ENCODE assay signal across 9 cellular contexts in genomic region chr19:51594774-51595109, GRCh38. TPM values are rescaled to one million over a fixed set of nuclear protein-coding genes. Genes with fewer than 3 reads are reported as not detected.
DNase-seq lines count a peak whose midpoint lies in the region; ATAC-seq and TF ChIP-seq lines count a peak whose summit lies in the region.
"Had no signal": no experiment of that assay in that cellular context is flagged by ENCODE, and none has a peak within 500 bp of the region (broad histone marks: within the 10 kb centered on the region; RNA-seq: fewer than 3 reads in every experiment).

No MANE protein-coding gene starts in this region.

- no peak for TF ChIP-seq CTCF in astrocyte of the spinal cord (IDR thresholded peaks at IDR 0.05; ENCODE audit: low read depth, low read length)
- no peak for TF ChIP-seq CTCF in liver (IDR thresholded peaks at IDR 0.05; ENCODE audit: low read depth, low read length, missing input control)
- no peak for TF ChIP-seq CTCF in upper lobe of right lung (IDR thresholded peaks at IDR 0.05)

- peaks cover 0 to 17% (median 13%) of the 10 kb centered on the region in 4 donors for H3K4me1 ChIP-seq in liver (ENCODE audit: control insufficient read depth in 4 of 4, insufficient read depth in 4 of 4, low read length in 3 of 4)
- H3K4me1 ChIP-seq in upper lobe of right lung: peaks cover 13% of the 10 kb centered on the region

- intact Hi-C loops in Right ventricle myocardium inferior (cut with DNase I) (no loop called here), cardiac septum (cut with DNase I) (loop anchor here (1.0 to 10.0 kb wide), 2 partner anchors 23 to 490 kb away; partner anchors contain the start of genes CTU1 and ZNF175), upper lobe of right lung (cut with DNase I) (no loop called here)

- H3K9me3 ChIP-seq in liver (ENCODE audit: control insufficient read depth in 4 of 4, low read length in 3 of 4) (peaks cover 0 to 7% (median 4%) of the 10 kb centered on the region in 4 donors), upper lobe of right lung (no peaks in the 10 kb centered on the region)

- H3K36me3 ChIP-seq in liver (ENCODE audit: control insufficient read depth in 4 of 4, insufficient read depth in 3 of 4, low read depth in 1 of 4, low read length in 3 of 4) (no peaks in the 10 kb centered on the region), upper lobe of right lung (no peaks in the 10 kb centered on the region)

- WGBS in liver: 24% methylated on average over 6 of the region's 6 CpGs

- no peak for DNase-seq in Right ventricle myocardium inferior (ENCODE audit: missing footprints)
- DNase-seq in cardiac septum (ENCODE audit: low spot score): no peak
- DNase-seq in astrocyte of the spinal cord (ENCODE audit: low read depth, low spot score): no peak
- no peak for DNase-seq in upper lobe of right lung
- DNase-seq in amniotic stem cell (lab: John Stamatoyannopoulos, UW): no peak
- no peak for DNase-seq in mesenteric fat pad (ENCODE audit: low spot score)

- TF ChIP-seq RAD21 in liver (IDR thresholded peaks at IDR 0.05): no peak

- H3K4me3 ChIP-seq in astrocyte of the spinal cord (ENCODE audit: low read depth, low read length): peak overlapping the region; percentile 89
- H3K4me3 ChIP-seq in liver (ENCODE audit: low read depth in 1 of 3, low read length in 3 of 3): peak overlapping the region; percentile 59 to 82 (median 70)
- H3K4me3 ChIP-seq in upper lobe of right lung: peak overlapping the region; percentile 75

- in situ Hi-C loops in astrocyte of the spinal cord (cut with HindIII; ENCODE audit: low sequenced_read_pairs): no loop called here

- no peak overlapping the region for H3K9ac ChIP-seq in liver (ENCODE audit: low read depth in 1 of 2, low read length in 2 of 2)

- H3K27ac ChIP-seq in liver (ENCODE audit: low read depth in 1 of 2, low read length in 2 of 2) (no peak overlapping the region), upper lobe of right lung (peak overlapping the region; percentile 56)

- peak; percentile 3 for ATAC-seq in Right ventricle myocardium inferior
- peak; percentile 22 for ATAC-seq in upper lobe of right lung
- no peak for ATAC-seq in HG02970 (IDR thresholded peaks at IDR 0.05; ENCODE audit: low FRiP score, unreplicated experiment)

- H3K27me3 ChIP-seq in liver (ENCODE audit: control insufficient read depth in 4 of 4, insufficient read depth in 4 of 4, low read length in 3 of 4) (no peaks in the 10 kb centered on the region), upper lobe of right lung (peaks cover 10% of the 10 kb centered on the region)

TF ChIP-seq in liver, 16 proteins besides CTCF, POLR2A, EP300 and RAD21:
- TF ChIP-seq HNF4G (IDR thresholded peaks at IDR 0.05) (no peak), GABPA (IDR thresholded peaks at IDR 0.05 in 1 of 2, conservative IDR thresholded peaks at IDR 0.05 in 1 of 2) (no peak), ZBTB33 (IDR thresholded peaks at IDR 0.05) (no peak), JUND (IDR thresholded peaks at IDR 0.05) (no peak), HNF4A (conservative IDR thresholded peaks at IDR 0.05) (no peak), FOXA1 (IDR thresholded peaks at IDR 0.05) (no peak), FOXA2 (IDR thresholded peaks at IDR 0.05) (no peak), RXRA (IDR thresholded peaks at IDR 0.05) (no peak), EGR1 (IDR thresholded peaks at IDR 0.05; ENCODE audit: low read depth in 2 of 2) (no peak), YY1 (IDR thresholded peaks at IDR 0.05) (no peak), NR2F2 (IDR thresholded peaks at IDR 0.05) (no peak), TAF1 (conservative IDR thresholded peaks at IDR 0.05) (no peak), SP1 (IDR thresholded peaks at IDR 0.05) (no peak)
- TF ChIP-seq, protein P1, sequence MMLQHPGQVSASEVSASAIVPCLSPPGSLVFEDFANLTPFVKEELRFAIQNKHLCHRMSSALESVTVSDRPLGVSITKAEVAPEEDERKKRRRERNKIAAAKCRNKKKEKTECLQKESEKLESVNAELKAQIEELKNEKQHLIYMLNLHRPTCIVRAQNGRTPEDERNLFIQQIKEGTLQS (IDR thresholded peaks at IDR 0.05): no peak
- TF ChIP-seq, protein P2, sequence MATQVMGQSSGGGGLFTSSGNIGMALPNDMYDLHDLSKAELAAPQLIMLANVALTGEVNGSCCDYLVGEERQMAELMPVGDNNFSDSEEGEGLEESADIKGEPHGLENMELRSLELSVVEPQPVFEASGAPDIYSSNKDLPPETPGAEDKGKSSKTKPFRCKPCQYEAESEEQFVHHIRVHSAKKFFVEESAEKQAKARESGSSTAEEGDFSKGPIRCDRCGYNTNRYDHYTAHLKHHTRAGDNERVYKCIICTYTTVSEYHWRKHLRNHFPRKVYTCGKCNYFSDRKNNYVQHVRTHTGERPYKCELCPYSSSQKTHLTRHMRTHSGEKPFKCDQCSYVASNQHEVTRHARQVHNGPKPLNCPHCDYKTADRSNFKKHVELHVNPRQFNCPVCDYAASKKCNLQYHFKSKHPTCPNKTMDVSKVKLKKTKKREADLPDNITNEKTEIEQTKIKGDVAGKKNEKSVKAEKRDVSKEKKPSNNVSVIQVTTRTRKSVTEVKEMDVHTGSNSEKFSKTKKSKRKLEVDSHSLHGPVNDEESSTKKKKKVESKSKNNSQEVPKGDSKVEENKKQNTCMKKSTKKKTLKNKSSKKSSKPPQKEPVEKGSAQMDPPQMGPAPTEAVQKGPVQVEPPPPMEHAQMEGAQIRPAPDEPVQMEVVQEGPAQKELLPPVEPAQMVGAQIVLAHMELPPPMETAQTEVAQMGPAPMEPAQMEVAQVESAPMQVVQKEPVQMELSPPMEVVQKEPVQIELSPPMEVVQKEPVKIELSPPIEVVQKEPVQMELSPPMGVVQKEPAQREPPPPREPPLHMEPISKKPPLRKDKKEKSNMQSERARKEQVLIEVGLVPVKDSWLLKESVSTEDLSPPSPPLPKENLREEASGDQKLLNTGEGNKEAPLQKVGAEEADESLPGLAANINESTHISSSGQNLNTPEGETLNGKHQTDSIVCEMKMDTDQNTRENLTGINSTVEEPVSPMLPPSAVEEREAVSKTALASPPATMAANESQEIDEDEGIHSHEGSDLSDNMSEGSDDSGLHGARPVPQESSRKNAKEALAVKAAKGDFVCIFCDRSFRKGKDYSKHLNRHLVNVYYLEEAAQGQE (IDR thresholded peaks at IDR 0.05): no peak
- TF ChIP-seq, protein P3, sequence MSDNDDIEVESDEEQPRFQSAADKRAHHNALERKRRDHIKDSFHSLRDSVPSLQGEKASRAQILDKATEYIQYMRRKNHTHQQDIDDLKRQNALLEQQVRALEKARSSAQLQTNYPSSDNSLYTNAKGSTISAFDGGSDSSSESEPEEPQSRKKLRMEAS (IDR thresholded peaks at IDR 0.05): no peak

RNA-seq across cellular contexts. Expression of gene ZNF175, which starts 23.7 kb away (rescaled TPM):
- total RNA-seq in Right ventricle myocardium inferior (7.4 TPM), cardiac septum (7.8 TPM), liver (1 to 10 TPM; 3.9 to 5.3 TPM), upper lobe of right lung (13.8 TPM), mesenteric fat pad (8.8 TPM)
- polyA plus RNA-seq in liver: 1 to 10 TPM in 1 of 2 donors, under 1 TPM in 1; 0.60 to 1.1 TPM

RNA-seq across cellular contexts. Expression of gene SIGLEC5, which starts 35.5 kb away (rescaled TPM):
- not detected for total RNA-seq in Right ventricle myocardium inferior
- 0.94 TPM for total RNA-seq in cardiac septum
- total RNA-seq in liver: under 1 TPM in 1 of 2 donors, not detected in 1; 0.70 TPM
- under 1 TPM in 1 of 2 donors, not detected in 1; 0.42 TPM for polyA plus RNA-seq in liver
- total RNA-seq in upper lobe of right lung: 0.90 TPM
- total RNA-seq in mesenteric fat pad: 2.2 TPM
- total RNA-seq: dermis microvascular lymphatic vessel endothelial cell had no signal

RNA-seq across cellular contexts. Expression of gene SIGLEC14, which starts 51.9 kb away (rescaled TPM):
- total RNA-seq in Right ventricle myocardium inferior: 1.2 TPM
- 1.2 TPM for total RNA-seq in cardiac septum
- total RNA-seq in liver: 1 to 10 TPM; 1.7 to 6.9 TPM
- 1 to 10 TPM in 1 of 2 donors, not detected in 1; 3.2 TPM for polyA plus RNA-seq in liver
- 11.8 TPM for total RNA-seq in upper lobe of right lung
- 12.5 TPM for total RNA-seq in mesenteric fat pad
- total RNA-seq: dermis microvascular lymphatic vessel endothelial cell had no signal
